Comparison of ENCODE assay signal across 14 cellular contexts in genomic region chr9:115595951-115596742, GRCh38.
DNase-seq lines count a peak whose midpoint lies in the region; ATAC-seq and TF ChIP-seq lines count a peak whose summit lies in the region.
"Had no signal": no experiment of that assay in that cellular context is flagged by ENCODE, and none has a peak within 500 bp of the region (broad histone marks: within the 10 kb centered on the region; RNA-seq: fewer than 3 reads in every experiment).

No MANE protein-coding gene starts in this region.

- H3K4me1 ChIP-seq in neural progenitor cell, result peaks cover 26% of the 10 kb centered on the region

- peak overlapping the region; percentile 23 for H2AFZ ChIP-seq in neural progenitor cell (replicated peaks)

- H3K27ac ChIP-seq in neural progenitor cell, result no peak overlapping the region

- H3K9me3 Mint-ChIP-seq in chondrocyte (ENCODE audit: low read depth) (no peaks in the 10 kb centered on the region), neural progenitor cell (no peaks in the 10 kb centered on the region)
- H3K9me3 Mint-ChIP-seq: activated CD4-positive, alpha-beta T cell treated with anti-CD3 and anti-CD28 coated beads, Interleukin-2, amount 10 ng/mL, durations not matched to agents 7 days and 5 days; CD4-positive, CD25-positive, alpha-beta regulatory T cell had no signal

- H3K9me3 ChIP-seq in neural progenitor cell (ENCODE audit: low read depth), result no peaks in the 10 kb centered on the region

- ATAC-seq in GM21423 (IDR thresholded peaks at IDR 0.05; ENCODE audit: unreplicated experiment) (no peak), GM18511 (IDR thresholded peaks at IDR 0.05; ENCODE audit: unreplicated experiment) (no peak)

- no peak overlapping the region for H3K4me3 ChIP-seq in neural progenitor cell

- no peak overlapping the region for H3K9ac ChIP-seq in neural progenitor cell

- H3F3A ChIP-seq in neural progenitor cell (ENCODE audit: low read depth), result no peaks in the 10 kb centered on the region

- H3K27ac Mint-ChIP-seq in chondrocyte (ENCODE audit: unreplicated experiment) (peak overlapping the region; percentile 88), neural progenitor cell (peak overlapping the region; percentile 46)
- H3K27ac Mint-ChIP-seq: activated CD4-positive, alpha-beta T cell treated with anti-CD3 and anti-CD28 coated beads, Interleukin-2, amount 10 ng/mL, durations not matched to agents 7 days and 5 days; CD4-positive, CD25-positive, alpha-beta regulatory T cell had no signal

- DNase-seq in AG08395 (ENCODE audit: low spot score) (peak; percentile 79), LHCN-M2 (ENCODE audit: low read depth) (peak; percentile 95), chondrocyte (ENCODE audit: low spot score) (no peak), neural progenitor cell (ENCODE audit: low spot score) (peak; percentile 16), NCI-H82 (lab: John Stamatoyannopoulos, UW) (no peak), NCI-H1048 (lab: John Stamatoyannopoulos, UW) (no peak)
- DNase-seq: activated CD4-positive, alpha-beta T cell treated with anti-CD3 and anti-CD28 coated beads, Interleukin-2, amount 10 ng/mL, durations not matched to agents 7 days and 5 days; activated effector memory CD4-positive, alpha-beta T cell treated with anti-CD3 and anti-CD28 coated beads, Interleukin-2, amount 50 U/mL, for 16 hours; CD4-positive, CD25-positive, alpha-beta regulatory T cell; dermis blood vessel endothelial cell; Karpas-422; NCI-H2227 treated with DMSO at 0.1 percent for 48 hours had no signal

- H3K36me3 ChIP-seq in neural progenitor cell, result no peaks in the 10 kb centered on the region

- H4K20me1 ChIP-seq in neural progenitor cell (ENCODE audit: low read depth), result no peaks in the 10 kb centered on the region

- no peak for TF ChIP-seq CTCF in chondrocyte (IDR thresholded peaks at IDR 0.05)
- TF ChIP-seq CTCF in neural progenitor cell (IDR thresholded peaks at IDR 0.05), result no peak

- H3K27me3 Mint-ChIP-seq in chondrocyte (ENCODE audit: low read depth), result no peaks in the 10 kb centered on the region
- H3K27me3 Mint-ChIP-seq in neural progenitor cell (ENCODE audit: insufficient read depth, low read depth), result peaks cover 6% of the 10 kb centered on the region

- H3K79me2 ChIP-seq in neural progenitor cell (ENCODE audit: low read depth), result no peaks in the 10 kb centered on the region

- H3K4me1 Mint-ChIP-seq in chondrocyte (ENCODE audit: low read depth), result peaks cover 83% of the 10 kb centered on the region
- H3K4me1 Mint-ChIP-seq in neural progenitor cell, result peaks cover 33% of the 10 kb centered on the region
- H3K4me1 Mint-ChIP-seq: activated CD4-positive, alpha-beta T cell treated with anti-CD3 and anti-CD28 coated beads, Interleukin-2, amount 10 ng/mL, durations not matched to agents 7 days and 5 days; CD4-positive, CD25-positive, alpha-beta regulatory T cell had no signal

- H3K36me3 Mint-ChIP-seq in chondrocyte (ENCODE audit: low read depth) (no peaks in the 10 kb centered on the region), neural progenitor cell (no peaks in the 10 kb centered on the region)
- H3K36me3 Mint-ChIP-seq: CD4-positive, CD25-positive, alpha-beta regulatory T cell had no signal

- peak overlapping the region; percentile 62 for H3K4me3 Mint-ChIP-seq in chondrocyte (ENCODE audit: unreplicated experiment)
- H3K4me3 Mint-ChIP-seq in neural progenitor cell, result peak overlapping the region; percentile 74
- H3K4me3 Mint-ChIP-seq: activated CD4-positive, alpha-beta T cell treated with anti-CD3 and anti-CD28 coated beads, Interleukin-2, amount 10 ng/mL, durations not matched to agents 7 days and 5 days; CD4-positive, CD25-positive, alpha-beta regulatory T cell had no signal

- H3K27me3 ChIP-seq in neural progenitor cell, result no peaks in the 10 kb centered on the region

- H3K4me2 ChIP-seq in neural progenitor cell, result peak overlapping the region; percentile 15

Comparison
In these comparisons a context has a peak if more than half of its experiments do, and no peak if none do; other contexts are left out.
1. DNase-seq: peak in AG08395 (single experiment), LHCN-M2 (single experiment) and neural progenitor cell (single experiment); none in chondrocyte (single experiment), NCI-H82 (single experiment) and NCI-H1048 (single experiment).